15 cellular contexts compared by ENCODE assay signal in genomic region chr2:9232886-9233285, GRCh38. TPM values are rescaled to one million over a fixed set of nuclear protein-coding genes. Genes with fewer than 3 reads are reported as not detected.
DNase-seq lines count a peak whose midpoint lies in the region; ATAC-seq and TF ChIP-seq lines count a peak whose summit lies in the region.
"Had no signal": no experiment of that assay in that cellular context is flagged by ENCODE, and none has a peak within 500 bp of the region (broad histone marks: within the 10 kb centered on the region; RNA-seq: fewer than 3 reads in every experiment).

No MANE protein-coding gene starts in this region.

- in situ Hi-C loops in Panc1 (cut with HindIII; ENCODE audit: low pct_unique_long_range_greater_than_20kb, low sequenced_read_pairs), result loop anchor here (5.0 kb wide), 1 partner anchor 59 kb away; no protein-coding TSS in a partner anchor

- H3K4me3 ChIP-seq in Panc1 (ENCODE audit: low read depth in 2 of 2, low read length in 2 of 2) (peak overlapping the region in 1 of 2 experiments; percentile 15; a peak in 2 of 4 replicates), coronary artery (no peak overlapping the region)
- H3K4me3 ChIP-seq: adrenal gland had no signal

- no peaks in the 10 kb centered on the region for H3K9me3 ChIP-seq in Panc1 (ENCODE audit: control insufficient read depth, insufficient read depth, low read depth, low read length)
- H3K9me3 ChIP-seq: adrenal gland had no signal

- CTCF ChIA-PET in Panc1 (lab: Charles Lee), result interaction anchor here (0.8 kb wide), 1 partner anchor 1145 kb away, joined by 10 read pairs; no protein-coding TSS in a partner anchor

- H3K4me1 ChIP-seq in Panc1 (ENCODE audit: control insufficient read depth, insufficient read depth, low read length), result peaks cover 99% of the 10 kb centered on the region

- ATAC-seq in Panc1 (no peak), HG02571 (IDR thresholded peaks at IDR 0.05; ENCODE audit: unreplicated experiment) (no peak), GM19328 (IDR thresholded peaks at IDR 0.05; ENCODE audit: unreplicated experiment) (no peak)

- DNase-seq in EL, result peak; percentile 62
- no peak for DNase-seq in Panc1 (ENCODE audit: low read depth, low spot score)
- no peak for DNase-seq in coronary artery (ENCODE audit: low spot score)
- peak; percentile 55 for DNase-seq in renal cortical epithelial cell (ENCODE audit: low read depth)
- no peak for DNase-seq in stimulated activated CD4-positive, alpha-beta T cell treated with anti-CD3 and anti-CD28 coated beads, Interleukin-4, amount 100 ng/mL, for 24 hours
- DNase-seq: activated B cell treated with CpG ODN at 0.5 μM for 24 hours; adrenal gland; CD8-positive, alpha-beta memory T cell; effector CD4-positive, alpha-beta T cell; naive B cell; NCI-H187 treated with DMSO at 0.1 percent for 48 hours; NK-92 treated with Interleukin-12 subunit alpha and Interleukin-12 subunit beta, amount 100 ng/mL, for 24 hours had no signal

- intact Hi-C loops in Panc1 (cut with micrococcal nuclease; ENCODE audit: unreplicated experiment), result loop anchor here (5.0 kb wide), 1 partner anchor 91 kb away; no protein-coding TSS in a partner anchor

- H3K27me3 ChIP-seq in Panc1 (ENCODE audit: control insufficient read depth, insufficient read depth, low read length), result no peaks in the 10 kb centered on the region
- H3K27me3 ChIP-seq: adrenal gland had no signal

- no peaks in the 10 kb centered on the region for H3K36me3 ChIP-seq in Panc1 (ENCODE audit: control insufficient read depth, insufficient read depth, low read length)
- H3K36me3 ChIP-seq: adrenal gland had no signal

- TF ChIP-seq CTCF in Panc1 (IDR thresholded peaks at IDR 0.05) (no peak), coronary artery (IDR thresholded peaks at IDR 0.05) (no peak)

- POLR2A ChIA-PET in Panc1 (lab: Charles Lee), result no interaction called here

- BruUV-seq in Panc1 (replicated peaks; lab: Mats Ljungman, UMichigan), result no TSS peak

- H3K27ac ChIP-seq in Panc1 (ENCODE audit: low read length), result peak overlapping the region; percentile 100
- H3K27ac ChIP-seq in coronary artery, result peak overlapping the region; percentile 43 to 79

RNA-seq across cellular contexts. Expression of gene ASAP2, which starts 26.3 kb away (rescaled TPM):
- 107 TPM for total RNA-seq in Panc1 (2021; ENCODE audit: unreplicated experiment)
- 57.3 TPM for polyA plus RNA-seq in Panc1 (2012; ENCODE audit: insufficient read length)
- 59.4 and 68.6 TPM in 2 replicates for total RNA-seq in renal cortical epithelial cell
- total RNA-seq: activated B cell treated with CpG ODN at 0.5 μM for 24 hours had no signal
- polyA plus RNA-seq: CD8-positive, alpha-beta memory T cell; IgD-negative memory B cell had no signal

Comparison
In these comparisons a context has a peak if more than half of its experiments do, and no peak if none do; other contexts are left out.
1. DNase-seq: peak in EL (single experiment) and renal cortical epithelial cell (single experiment); none in Panc1 (single experiment), coronary artery (single experiment) and stimulated activated CD4-positive, alpha-beta T cell treated with anti-CD3 and anti-CD28 coated beads, Interleukin-4, amount 100 ng/mL, for 24 hours (single experiment).